Comparison of ENCODE assay signal across 17 cellular contexts in the genomic region with DNA sequence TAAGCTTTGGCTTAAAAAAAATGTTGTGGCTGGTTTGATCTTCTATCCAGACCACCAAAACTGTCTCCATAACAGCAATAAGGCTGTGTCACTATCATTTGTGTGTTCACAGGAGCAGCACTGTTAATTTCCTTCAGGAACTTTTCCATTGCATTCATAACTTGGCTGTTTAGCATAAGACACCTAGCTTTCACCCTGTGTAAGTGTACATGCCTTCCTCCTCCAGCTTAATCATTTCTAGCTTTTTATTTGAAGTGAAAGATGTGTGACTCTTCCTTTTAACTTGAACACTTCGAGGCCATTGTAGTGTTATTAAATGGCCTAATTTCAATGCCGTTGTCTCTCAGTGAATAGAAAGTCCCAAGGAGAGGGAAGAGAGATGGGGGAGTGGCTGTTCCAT.
A peak's percentile ranks its signal among the peaks of the same experiment; 100 is the strongest.
DNase-seq lines count a peak whose midpoint lies in the region; ATAC-seq and TF ChIP-seq lines count a peak whose summit lies in the region.
"Had no signal": no experiment of that assay in that cellular context is flagged by ENCODE, and none has a peak within 500 bp of the region (broad histone marks: within the 10 kb centered on the region; RNA-seq: fewer than 3 reads in every experiment).

No MANE protein-coding gene starts in this region.

- ATAC-seq in DND-41 (ENCODE audit: insufficient read depth, low read depth), result peak; percentile 77
- ATAC-seq: CD8-positive, alpha-beta T cell had no signal

- no peaks in the 10 kb centered on the region for H3K36me3 ChIP-seq in DND-41 (ENCODE audit: insufficient read depth, low read length)
- H3K36me3 ChIP-seq: BLaER1, HAP-1 had no signal

- H3K4me2 ChIP-seq in DND-41 (ENCODE audit: insufficient read depth, low read length), result no peak overlapping the region
- H3K4me2 ChIP-seq: BLaER1 had no signal

- H3K4me3 ChIP-seq in DND-41 (ENCODE audit: low read depth in 1 of 2, low read length in 2 of 2) (no peak overlapping the region), epithelial cell of proximal tubule (ENCODE audit: low read depth, low read length) (no peak overlapping the region)
- H3K4me3 ChIP-seq: BLaER1, HAP-1 had no signal

- TF ChIP-seq CTCF in DND-41 (IDR thresholded peaks at IDR 0.05; ENCODE audit: borderline replicate concordance, extremely low read depth, low read length, poor library complexity, severe bottlenecking) (peak; percentile 19), epithelial cell of proximal tubule (conservative IDR thresholded peaks at IDR 0.05; ENCODE audit: low read depth, low read length) (peak; percentile 38)

- no peak overlapping the region for H3K9ac ChIP-seq in DND-41 (ENCODE audit: low read depth, low read length)
- H3K9ac ChIP-seq: BLaER1 had no signal

- DNase-seq in DND-41, result no peak
- DNase-seq in epithelial cell of proximal tubule (ENCODE audit: low read depth), result no peak
- DNase-seq in renal cortical epithelial cell (ENCODE audit: low read depth), result peak; percentile 76
- no peak for DNase-seq in SKM-1 (lab: John Stamatoyannopoulos, UW; ENCODE audit: unreplicated experiment)
- no peak for DNase-seq in hypothalamus (lab: John Stamatoyannopoulos, UW)
- no peak for DNase-seq in activated effector memory CD4-positive, alpha-beta T cell treated with anti-CD3 and anti-CD28 coated beads, Interleukin-2, amount 50 U/mL, for 16 hours
- DNase-seq: Caco-2; CD4-positive, CD25-positive, alpha-beta regulatory T cell; CD8-positive, alpha-beta T cell; DMS 273 treated with DMSO at 0.1 percent for 48 hours; DMS79; GF-D8; GOT3; HFFc6 had no signal

- peak overlapping the region; percentile 6; the same call in 1 of the 2 replicates for H3K27ac ChIP-seq in DND-41 (ENCODE audit: low read length)
- H3K27ac ChIP-seq: BLaER1, C4-2B had no signal

- no peaks in the 10 kb centered on the region for H4K20me1 ChIP-seq in DND-41 (ENCODE audit: insufficient read depth, low read length)
- H4K20me1 ChIP-seq: BLaER1 had no signal

- no peaks in the 10 kb centered on the region for H3K27me3 ChIP-seq in DND-41 (ENCODE audit: insufficient read depth, low read length, poor library complexity)
- H3K27me3 ChIP-seq: BLaER1 had no signal

- H3K79me2 ChIP-seq in DND-41 (ENCODE audit: insufficient read depth, low read length), result no peaks in the 10 kb centered on the region

- H3K9me3 ChIP-seq in DND-41 (ENCODE audit: insufficient read depth, low read length, severe bottlenecking), result no peaks in the 10 kb centered on the region
- H3K9me3 ChIP-seq: BLaER1, Caco-2, HAP-1 had no signal

- peak overlapping the region; percentile 48 for H2AFZ ChIP-seq in DND-41 (ENCODE audit: low read depth, low read length)

- peaks cover 20% of the 10 kb centered on the region for H3K4me1 ChIP-seq in DND-41 (ENCODE audit: insufficient read depth, low read length)
- H3K4me1 ChIP-seq: BLaER1, Caco-2, HAP-1 had no signal
